ENCODE assay signal across 8 cellular contexts in genomic region chr6:151590742-151591141, GRCh38.
"Had no signal": no experiment of that assay in that cellular context is flagged by ENCODE, and none has a peak within 500 bp of the region (broad histone marks: within the 10 kb centered on the region; RNA-seq: fewer than 3 reads in every experiment).

No MANE protein-coding gene starts in this region.

- H3K27ac ChIP-seq: HL-60, KMS-11 had no signal

- FAIRE-seq: H1, H54 had no signal

- H2AFZ ChIP-seq: GM23338 had no signal

- H3K9ac ChIP-seq: KMS-11 had no signal

- ATAC-seq: GM23338 had no signal

- H3K4me2 ChIP-seq: GM23338, KMS-11 had no signal

- DNase-seq: H9, HCEC 1CT, IMR-90 had no signal

- H3K4me3 ChIP-seq: GM23338 had no signal
